Comparison of ENCODE assay signal across 26 cellular contexts in the genomic region with DNA sequence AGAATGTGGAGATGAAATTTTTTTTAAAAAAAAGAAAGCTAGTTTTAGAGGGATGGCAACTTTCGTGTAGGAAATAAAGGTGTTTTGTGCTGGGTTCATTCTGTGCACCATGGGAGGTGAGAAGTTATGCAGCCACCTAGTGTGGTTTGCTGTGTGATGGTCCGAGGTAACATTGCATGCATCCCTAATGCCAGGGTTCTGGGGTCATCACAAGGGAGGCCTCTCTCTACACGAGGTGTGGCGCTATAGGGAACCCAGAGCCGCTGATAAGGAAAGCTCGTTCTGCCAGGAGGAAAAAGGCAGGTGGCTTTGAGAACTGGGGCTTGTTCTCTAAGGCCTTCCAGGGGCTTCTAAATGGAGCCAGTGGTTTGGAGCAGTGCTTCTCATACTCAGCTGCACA.
"Had no signal": no experiment of that assay in that cellular context is flagged by ENCODE, and none has a peak within 500 bp of the region (broad histone marks: within the 10 kb centered on the region; RNA-seq: fewer than 3 reads in every experiment).

No MANE protein-coding gene starts in this region.

- H3K27me3 ChIP-seq: breast epithelium, SJCRH30 had no signal

- H3K27ac Mint-ChIP-seq: activated CD4-positive, alpha-beta T cell treated with anti-CD3 and anti-CD28 coated beads for 36 hours; activated CD8-positive, alpha-beta T cell treated with anti-CD3 and anti-CD28 coated beads for 36 hours; activated naive CD4-positive, alpha-beta T cell treated with anti-CD3 and anti-CD28 coated beads, Interleukin-2, amount 10 ng/mL, durations not matched to agents 7 days and 5 days; activated naive CD8-positive, alpha-beta T cell treated with anti-CD3 and anti-CD28 coated beads for 36 hours; activated T-cell treated with anti-CD3 and anti-CD28 coated beads, Interleukin-2, amount 50 U/mL, for 72 hours; activated T-helper 2 cell treated with anti-CD3 and anti-CD28 coated beads, Interferon-gamma antibody, Interleukin-2, Interleukin-4, amounts not matched to agents 10 μg/mL and 5 μg/mL and 100 μg/mL, durations not matched to agents 14 hours and 24 hours and 36 hours had no signal

- H3K4me3 ChIP-seq: breast epithelium, SJCRH30 had no signal

- ATAC-seq: activated CD4-positive, alpha-beta T cell treated with anti-CD3 and anti-CD28 coated beads for 36 hours; activated CD8-positive, alpha-beta T cell treated with anti-CD3 and anti-CD28 coated beads for 36 hours; activated T-cell treated with anti-CD3 and anti-CD28 coated beads, Interleukin-2, amount 50 U/mL, for 72 hours; Panc1 had no signal

- H3K4me1 Mint-ChIP-seq: activated CD4-positive, alpha-beta T cell treated with anti-CD3 and anti-CD28 coated beads for 36 hours had no signal

- H3K27ac ChIP-seq: breast epithelium, SJCRH30, VCaP had no signal

- H3K4me3 Mint-ChIP-seq: activated CD4-positive, alpha-beta T cell treated with anti-CD3 and anti-CD28 coated beads for 36 hours; activated CD8-positive, alpha-beta T cell treated with anti-CD3 and anti-CD28 coated beads for 36 hours; activated naive CD4-positive, alpha-beta T cell treated with anti-CD3 and anti-CD28 coated beads, Interleukin-2, amount 10 ng/mL, durations not matched to agents 7 days and 5 days; activated naive CD8-positive, alpha-beta T cell treated with anti-CD3 and anti-CD28 coated beads for 36 hours; activated T-cell treated with anti-CD3 and anti-CD28 coated beads, Interleukin-2, amount 50 U/mL, for 72 hours had no signal

- H3K27me3 Mint-ChIP-seq: activated CD4-positive, alpha-beta T cell treated with anti-CD3 and anti-CD28 coated beads for 36 hours; activated CD8-positive, alpha-beta T cell treated with anti-CD3 and anti-CD28 coated beads for 36 hours; activated naive CD4-positive, alpha-beta T cell treated with anti-CD3 and anti-CD28 coated beads, Interleukin-2, amount 10 ng/mL, durations not matched to agents 7 days and 5 days; activated naive CD8-positive, alpha-beta T cell treated with anti-CD3 and anti-CD28 coated beads for 36 hours had no signal

- DNase-seq: activated CD4-positive, alpha-beta T cell treated with anti-CD3 and anti-CD28 coated beads for 36 hours; activated CD8-positive, alpha-beta memory T cell treated with anti-CD3 and anti-CD28 coated beads, Interleukin-2, amount 50 U/mL, for 4 hours; activated CD8-positive, alpha-beta T cell treated with anti-CD3 and anti-CD28 coated beads for 36 hours; activated gamma-delta T cell treated with Interleukin-2 at 50 U/mL for 16 hours; activated naive CD4-positive, alpha-beta T cell treated with anti-CD3 and anti-CD28 coated beads, Interleukin-2, amount 10 ng/mL, durations not matched to agents 7 days and 5 days; activated naive CD8-positive, alpha-beta T cell treated with anti-CD3 and anti-CD28 coated beads for 36 hours; activated T-cell treated with anti-CD3 and anti-CD28 coated beads, Interleukin-2, amount 50 U/mL, for 72 hours; aorta; central memory CD4-positive, alpha-beta T cell; KBM-7; NCI-H1048; NCI-H1417; NCI-H2029; NCI-H510A treated with DMSO at 0.1 percent for 48 hours; NCI-H69; NK-92 treated with Interleukin-12 subunit alpha and Interleukin-12 subunit beta, amount 100 ng/mL, for 24 hours; OCI-M1; Right ventricle myocardium superior; RPMI8226; SJCRH30; SK-N-SH; T-helper 1 cell had no signal

- H3K9me3 Mint-ChIP-seq: activated CD8-positive, alpha-beta T cell treated with anti-CD3 and anti-CD28 coated beads for 36 hours; activated naive CD4-positive, alpha-beta T cell treated with anti-CD3 and anti-CD28 coated beads, Interleukin-2, amount 10 ng/mL, durations not matched to agents 7 days and 5 days; activated naive CD8-positive, alpha-beta T cell treated with anti-CD3 and anti-CD28 coated beads for 36 hours; activated T-cell treated with anti-CD3 and anti-CD28 coated beads, Interleukin-2, amount 50 U/mL, for 72 hours; activated T-helper 2 cell treated with anti-CD3 and anti-CD28 coated beads, Interferon-gamma antibody, Interleukin-2, Interleukin-4, amounts not matched to agents 10 μg/mL and 5 μg/mL and 100 μg/mL, durations not matched to agents 14 hours and 24 hours and 36 hours had no signal
